12 cellular contexts compared by ENCODE assay signal in the genomic region with DNA sequence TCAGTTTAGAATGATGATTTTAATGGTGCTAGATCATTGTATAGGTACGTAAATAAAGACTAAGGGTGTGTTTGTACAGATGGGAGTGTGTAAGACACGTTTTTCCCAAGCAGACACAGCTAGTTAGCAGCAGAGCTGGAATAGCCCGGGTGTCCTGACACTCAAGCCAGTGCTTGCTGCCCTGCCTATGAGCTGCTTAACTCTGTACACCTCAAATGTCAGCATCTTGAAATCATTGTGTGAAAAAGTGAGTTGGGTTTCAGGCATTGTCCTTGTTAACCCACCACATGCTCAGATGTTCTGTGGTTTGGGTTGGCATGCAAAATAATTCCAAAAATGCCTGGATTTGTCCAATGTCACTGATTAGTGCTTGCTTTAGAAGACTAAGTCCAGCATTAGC. TPM values are rescaled to one million over a fixed set of nuclear protein-coding genes. Genes with fewer than 3 reads are reported as not detected.
DNase-seq lines count a peak whose midpoint lies in the region; ATAC-seq and TF ChIP-seq lines count a peak whose summit lies in the region.
"Had no signal": no experiment of that assay in that cellular context is flagged by ENCODE, and none has a peak within 500 bp of the region (broad histone marks: within the 10 kb centered on the region; RNA-seq: fewer than 3 reads in every experiment).

No MANE protein-coding gene starts in this region.

- H3K36me3 ChIP-seq in BLaER1 (no peaks in the 10 kb centered on the region), lower lobe of right lung (no peaks in the 10 kb centered on the region), right atrium auricular region (no peaks in the 10 kb centered on the region)
- H3K36me3 ChIP-seq in CD8-positive, alpha-beta memory T cell (ENCODE audit: insufficient read depth, low read length) = no peaks in the 10 kb centered on the region
- H3K36me3 ChIP-seq: sigmoid colon, suprapubic skin had no signal

- H3K9me3 ChIP-seq in BLaER1 (no peaks in the 10 kb centered on the region), lower lobe of right lung (no peaks in the 10 kb centered on the region), right atrium auricular region (no peaks in the 10 kb centered on the region)
- no peaks in the 10 kb centered on the region for H3K9me3 ChIP-seq in CD8-positive, alpha-beta memory T cell (ENCODE audit: low read length)
- H3K9me3 ChIP-seq: sigmoid colon, suprapubic skin had no signal

- no peaks in the 10 kb centered on the region for H4K20me1 ChIP-seq in BLaER1

- no peaks in the 10 kb centered on the region for H3K27me3 Mint-ChIP-seq in CD8-positive, alpha-beta memory T cell

- H3K9me3 Mint-ChIP-seq in CD8-positive, alpha-beta memory T cell = no peaks in the 10 kb centered on the region
- H3K9me3 Mint-ChIP-seq: activated T-cell treated with anti-CD3 and anti-CD28 coated beads, Interleukin-2, amount 50 U/mL, for 4 hours had no signal

- peak overlapping the region; percentile 96 for H3K4me2 ChIP-seq in BLaER1

- POLR2A ChIA-PET in CD8-positive, alpha-beta memory T cell (lab: Charles Lee) = interaction anchor here (0.6 to 1.4 kb wide), 3 partner anchors 15 to 40 kb away, joined by 3 to 5 read pairs (median 3); no protein-coding TSS in a partner anchor

- peaks cover 91% of the 10 kb centered on the region for H3K4me1 ChIP-seq in BLaER1
- peaks cover 41% of the 10 kb centered on the region for H3K4me1 ChIP-seq in CD8-positive, alpha-beta memory T cell (ENCODE audit: insufficient read depth, low read length)
- H3K4me1 ChIP-seq in lower lobe of right lung = peaks cover 38% of the 10 kb centered on the region
- peaks cover 0 to 25% of the 10 kb centered on the region in 2 donors for H3K4me1 ChIP-seq in right atrium auricular region

- CTCF ChIA-PET in CD8-positive, alpha-beta memory T cell (lab: Charles Lee) = interaction anchor here (1.3 to 4.0 kb wide), 2 partner anchors 15 to 64 kb away, joined by 3 to 16 read pairs; no protein-coding TSS in a partner anchor

- TF ChIP-seq CTCF in VCaP (conservative IDR thresholded peaks at IDR 0.05) (no peak), lower lobe of right lung (IDR thresholded peaks at IDR 0.05) (no peak), right atrium auricular region (IDR thresholded peaks at IDR 0.05) (no peak)

- peak overlapping the region; percentile 54 to 80 (median 76) for H3K4me3 Mint-ChIP-seq in CD8-positive, alpha-beta memory T cell

- intact Hi-C loops in lower lobe of right lung (cut with DNase I) = no loop called here

- H3K27ac Mint-ChIP-seq in CD8-positive, alpha-beta memory T cell = peak overlapping the region; percentile 51 to 97 (median 91)

- H3K9ac ChIP-seq in BLaER1 = peak overlapping the region; percentile 82

- H3K4me3 ChIP-seq in BLaER1 (peak overlapping the region; percentile 48), lower lobe of right lung (no peak overlapping the region), right atrium auricular region (no peak overlapping the region)
- H3K4me3 ChIP-seq in CD8-positive, alpha-beta memory T cell (ENCODE audit: low read length) = no peak overlapping the region
- H3K4me3 ChIP-seq: sigmoid colon, suprapubic skin had no signal

- H3K36me3 Mint-ChIP-seq in CD8-positive, alpha-beta memory T cell = no peaks in the 10 kb centered on the region

- H3K4me1 Mint-ChIP-seq in CD8-positive, alpha-beta memory T cell = peaks cover 29 to 47% (median 45%) of the 10 kb centered on the region in 3 donors

- ATAC-seq in lower lobe of right lung = no peak

- DNase-seq in CD8-positive, alpha-beta memory T cell = no peak
- DNase-seq in lower lobe of right lung = no peak
- DNase-seq in anterior cingulate cortex (lab: John Stamatoyannopoulos, UW) = no peak
- DNase-seq in NCI-H2196 treated with DMSO at 0.1 percent for 48 hours (lab: John Stamatoyannopoulos, UW; ENCODE audit: unreplicated experiment) = no peak
- no peak for DNase-seq in right atrium auricular region (ENCODE audit: low spot score)
- DNase-seq in kidney tubule cell (ENCODE audit: low spot score) = no peak
- DNase-seq: activated T-cell treated with anti-CD3 and anti-CD28 coated beads, Interleukin-2, amount 50 U/mL, for 4 hours; NCI-H69 had no signal

- H3K27ac ChIP-seq in BLaER1 (peak overlapping the region; percentile 98), VCaP (peak overlapping the region; percentile 82), lower lobe of right lung (peak overlapping the region; percentile 74), right atrium auricular region (no peak overlapping the region)
- H3K27ac ChIP-seq in CD8-positive, alpha-beta memory T cell (ENCODE audit: low read depth, low read length) = peak overlapping the region; percentile 13
- H3K27ac ChIP-seq: suprapubic skin had no signal

- no peaks in the 10 kb centered on the region for H3K27me3 ChIP-seq in BLaER1
- H3K27me3 ChIP-seq in CD8-positive, alpha-beta memory T cell (ENCODE audit: insufficient read depth, low read length, poor library complexity, severe bottlenecking) = no peaks in the 10 kb centered on the region
- H3K27me3 ChIP-seq in lower lobe of right lung (ENCODE audit: low read depth) = no peaks in the 10 kb centered on the region
- H3K27me3 ChIP-seq in right atrium auricular region = no peaks in the 10 kb centered on the region
- H3K27me3 ChIP-seq: sigmoid colon, suprapubic skin had no signal

RNA-seq across cellular contexts. Expression of a gene that starts 13.0 kb away (rescaled TPM):
- 10 to 100 TPM; 19.9 to 20.5 TPM for total RNA-seq in CD8-positive, alpha-beta memory T cell
- 0.78 TPM for polyA plus RNA-seq in CD8-positive, alpha-beta memory T cell
- total RNA-seq in lower lobe of right lung (21.5 TPM), right atrium auricular region (1 to 10 TPM; 1.9 to 3.9 TPM)

RNA-seq across cellular contexts. Expression of a gene that starts 45.0 kb away (rescaled TPM):
- total RNA-seq in CD8-positive, alpha-beta memory T cell = 10 to 100 TPM; 96.6 to 98.8 TPM
- 188 TPM for polyA plus RNA-seq in CD8-positive, alpha-beta memory T cell
- total RNA-seq in lower lobe of right lung = 38.0 TPM
- 10 to 100 TPM; 33.7 to 36.2 TPM for total RNA-seq in right atrium auricular region

Comparison
In these comparisons a context has a peak if more than half of its experiments do, and no peak if none do; other contexts are left out.
1. H3K27ac ChIP-seq: peak in BLaER1 (single experiment), CD8-positive, alpha-beta memory T cell (single experiment), VCaP (single experiment) and lower lobe of right lung (single experiment); none in right atrium auricular region (0 of 2).